ENCODE assay signal across 3 cellular contexts in genomic region chr14:30624132-30624423, GRCh38.
TF ChIP-seq lines count a peak whose summit lies in the region.

No MANE protein-coding gene starts in this region.

TF ChIP-seq in SK-N-SH, 30 proteins besides CTCF, POLR2A, EP300 and RAD21:
- no peak for TF ChIP-seq FOXM1 (IDR thresholded peaks at IDR 0.05; ENCODE audit: low read depth)
- TF ChIP-seq MAX (IDR thresholded peaks at IDR 0.05; ENCODE audit: low read depth) = no peak
- TF ChIP-seq POLR2AphosphoS5 (IDR thresholded peaks at IDR 0.05; ENCODE audit: low read depth, low read length) = no peak

TF ChIP-seq in SK-N-SH treated with all-trans-retinoic acid at 6 μM for 48 hours, 23 proteins besides CTCF, POLR2A, EP300 and RAD21:
- TF ChIP-seq ZNF565 (CRISPR knock-in tag; conservative IDR thresholded peaks at IDR 0.05; ENCODE audit: low read depth) (no peak), PPARA (CRISPR knock-in tag; IDR thresholded peaks at IDR 0.05; ENCODE audit: borderline replicate concordance) (no peak), TSHZ2 (CRISPR knock-in tag; IDR thresholded peaks at IDR 0.05) (no peak), TOX (CRISPR knock-in tag; IDR thresholded peaks at IDR 0.05; ENCODE audit: borderline replicate concordance) (no peak), ZNF70 (CRISPR knock-in tag; IDR thresholded peaks at IDR 0.05) (no peak), CSDC2 (CRISPR knock-in tag; IDR thresholded peaks at IDR 0.05) (no peak), SNAI2 (CRISPR knock-in tag; IDR thresholded peaks at IDR 0.05) (no peak), ZFP3 (CRISPR knock-in tag; IDR thresholded peaks at IDR 0.05) (no peak), ZFP30 (CRISPR knock-in tag; IDR thresholded peaks at IDR 0.05) (no peak), CREB5 (CRISPR knock-in tag; IDR thresholded peaks at IDR 0.05; ENCODE audit: low read depth) (no peak), ESRRG (CRISPR knock-in tag; IDR thresholded peaks at IDR 0.05) (no peak), GLIS3 (CRISPR knock-in tag; IDR thresholded peaks at IDR 0.05) (no peak), ISL1 (CRISPR knock-in tag; IDR thresholded peaks at IDR 0.05) (no peak), POU6F1 (CRISPR knock-in tag; IDR thresholded peaks at IDR 0.05; ENCODE audit: borderline replicate concordance, low read depth) (no peak), CSRNP3 (CRISPR knock-in tag; IDR thresholded peaks at IDR 0.05) (no peak)
TF ChIP-seq in SK-N-SH treated with all-trans-retinoic acid at 6 μM for 48 hours: peak in this region for 0.

TF ChIP-seq in IMR-90, 13 proteins besides CTCF, POLR2A, EP300 and RAD21:
- TF ChIP-seq MAFK (IDR thresholded peaks at IDR 0.05; ENCODE audit: low read depth, low read length) (no peak), CHD1 (IDR thresholded peaks at IDR 0.05; ENCODE audit: low read depth, low read length) (no peak), MAZ (IDR thresholded peaks at IDR 0.05; ENCODE audit: borderline replicate concordance, low read depth, low read length) (no peak), RCOR1 (IDR thresholded peaks at IDR 0.05; ENCODE audit: insufficient replicate concordance, low read length) (no peak), BHLHE40 (IDR thresholded peaks at IDR 0.05; ENCODE audit: low read depth, low read length) (no peak), RFX5 (IDR thresholded peaks at IDR 0.05; ENCODE audit: low read depth, low read length) (no peak), ELK1 (IDR thresholded peaks at IDR 0.05; ENCODE audit: borderline replicate concordance, low read depth, low read length) (no peak), FOS (IDR thresholded peaks at IDR 0.05; ENCODE audit: low read depth, low read length) (no peak), MXI1 (IDR thresholded peaks at IDR 0.05; ENCODE audit: borderline replicate concordance, low read depth, low read length) (no peak), USF2 (IDR thresholded peaks at IDR 0.05; ENCODE audit: low read depth, low read length) (no peak), NFE2L2 (IDR thresholded peaks at IDR 0.05; ENCODE audit: low read depth, low read length) (no peak), CEBPB (IDR thresholded peaks at IDR 0.05; ENCODE audit: low read depth, low read length) (no peak), SMC3 (IDR thresholded peaks at IDR 0.05; ENCODE audit: low read depth, low read length) (no peak)
